1 cellular context compared by ENCODE assay signal in the genomic region with DNA sequence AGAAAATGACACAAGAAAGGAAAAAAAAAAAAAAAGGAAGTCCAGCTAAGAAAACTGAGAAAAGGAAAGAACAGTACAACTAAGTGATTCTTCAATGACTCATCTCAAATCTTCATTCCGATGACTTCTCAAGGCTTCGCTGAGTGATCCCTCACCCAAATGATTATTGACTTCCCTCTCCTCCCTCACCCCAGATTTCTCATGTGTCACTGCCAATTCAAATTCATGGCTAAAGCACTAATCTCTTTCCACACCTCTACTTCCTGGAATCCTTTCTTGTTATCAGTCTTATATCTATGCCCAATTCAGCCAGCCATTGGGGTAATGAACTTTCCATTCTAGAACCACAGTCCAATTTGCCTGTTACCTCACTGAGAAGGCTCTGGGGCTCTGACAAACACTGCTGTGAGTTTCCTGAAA.
TF ChIP-seq lines count a peak whose summit lies in the region.

No MANE protein-coding gene starts in this region.

TF ChIP-seq in K562, 482 proteins besides CTCF, POLR2A, EP300 and RAD21 (continued from another document and continues in another):
- TF ChIP-seq, protein P1, sequence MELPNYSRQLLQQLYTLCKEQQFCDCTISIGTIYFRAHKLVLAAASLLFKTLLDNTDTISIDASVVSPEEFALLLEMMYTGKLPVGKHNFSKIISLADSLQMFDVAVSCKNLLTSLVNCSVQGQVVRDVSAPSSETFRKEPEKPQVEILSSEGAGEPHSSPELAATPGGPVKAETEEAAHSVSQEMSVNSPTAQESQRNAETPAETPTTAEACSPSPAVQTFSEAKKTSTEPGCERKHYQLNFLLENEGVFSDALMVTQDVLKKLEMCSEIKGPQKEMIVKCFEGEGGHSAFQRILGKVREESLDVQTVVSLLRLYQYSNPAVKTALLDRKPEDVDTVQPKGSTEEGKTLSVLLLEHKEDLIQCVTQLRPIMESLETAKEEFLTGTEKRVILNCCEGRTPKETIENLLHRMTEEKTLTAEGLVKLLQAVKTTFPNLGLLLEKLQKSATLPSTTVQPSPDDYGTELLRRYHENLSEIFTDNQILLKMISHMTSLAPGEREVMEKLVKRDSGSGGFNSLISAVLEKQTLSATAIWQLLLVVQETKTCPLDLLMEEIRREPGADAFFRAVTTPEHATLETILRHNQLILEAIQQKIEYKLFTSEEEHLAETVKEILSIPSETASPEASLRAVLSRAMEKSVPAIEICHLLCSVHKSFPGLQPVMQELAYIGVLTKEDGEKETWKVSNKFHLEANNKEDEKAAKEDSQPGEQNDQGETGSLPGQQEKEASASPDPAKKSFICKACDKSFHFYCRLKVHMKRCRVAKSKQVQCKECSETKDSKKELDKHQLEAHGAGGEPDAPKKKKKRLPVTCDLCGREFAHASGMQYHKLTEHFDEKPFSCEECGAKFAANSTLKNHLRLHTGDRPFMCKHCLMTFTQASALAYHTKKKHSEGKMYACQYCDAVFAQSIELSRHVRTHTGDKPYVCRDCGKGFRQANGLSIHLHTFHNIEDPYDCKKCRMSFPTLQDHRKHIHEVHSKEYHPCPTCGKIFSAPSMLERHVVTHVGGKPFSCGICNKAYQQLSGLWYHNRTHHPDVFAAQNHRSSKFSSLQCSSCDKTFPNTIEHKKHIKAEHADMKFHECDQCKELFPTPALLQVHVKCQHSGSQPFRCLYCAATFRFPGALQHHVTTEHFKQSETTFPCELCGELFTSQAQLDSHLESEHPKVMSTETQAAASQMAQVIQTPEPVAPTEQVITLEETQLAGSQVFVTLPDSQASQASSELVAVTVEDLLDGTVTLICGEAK (IDR thresholded peaks at IDR 0.05), result no peak; the same call in 1 of the 2 replicates
- TF ChIP-seq, protein P1 (CRISPR knock-in tag; IDR thresholded peaks at IDR 0.05), result no peak
- TF ChIP-seq ZNF408 (CRISPR knock-in tag; IDR thresholded peaks at IDR 0.05; ENCODE audit: low read depth), result no peak
- no peak for TF ChIP-seq POLR3G (IDR thresholded peaks at IDR 0.05; ENCODE audit: extremely low read depth, insufficient read length, insufficient replicate concordance)
- TF ChIP-seq RNF2 (IDR thresholded peaks at IDR 0.05), result no peak
- no peak for TF ChIP-seq RERE (CRISPR knock-in tag; IDR thresholded peaks at IDR 0.05; ENCODE audit: borderline replicate concordance)
- TF ChIP-seq HNRNPUL1 (IDR thresholded peaks at IDR 0.05; ENCODE audit: low read length), result no peak
- no peak for TF ChIP-seq MBD1 (CRISPR knock-in tag; IDR thresholded peaks at IDR 0.05)
- TF ChIP-seq E2F4 (CRISPR knock-in tag; IDR thresholded peaks at IDR 0.05; ENCODE audit: low read depth), result no peak
- TF ChIP-seq MYC (IDR thresholded peaks at IDR 0.05; ENCODE audit: low read depth, low read length), result 0 out of 2 replicates have a peak, but pooled peaks have one; percentile 32
- TF ChIP-seq MYC (CRISPR knock-in tag; IDR thresholded peaks at IDR 0.05; ENCODE audit: borderline replicate concordance, low read depth), result no peak
- TF ChIP-seq, protein P2, sequence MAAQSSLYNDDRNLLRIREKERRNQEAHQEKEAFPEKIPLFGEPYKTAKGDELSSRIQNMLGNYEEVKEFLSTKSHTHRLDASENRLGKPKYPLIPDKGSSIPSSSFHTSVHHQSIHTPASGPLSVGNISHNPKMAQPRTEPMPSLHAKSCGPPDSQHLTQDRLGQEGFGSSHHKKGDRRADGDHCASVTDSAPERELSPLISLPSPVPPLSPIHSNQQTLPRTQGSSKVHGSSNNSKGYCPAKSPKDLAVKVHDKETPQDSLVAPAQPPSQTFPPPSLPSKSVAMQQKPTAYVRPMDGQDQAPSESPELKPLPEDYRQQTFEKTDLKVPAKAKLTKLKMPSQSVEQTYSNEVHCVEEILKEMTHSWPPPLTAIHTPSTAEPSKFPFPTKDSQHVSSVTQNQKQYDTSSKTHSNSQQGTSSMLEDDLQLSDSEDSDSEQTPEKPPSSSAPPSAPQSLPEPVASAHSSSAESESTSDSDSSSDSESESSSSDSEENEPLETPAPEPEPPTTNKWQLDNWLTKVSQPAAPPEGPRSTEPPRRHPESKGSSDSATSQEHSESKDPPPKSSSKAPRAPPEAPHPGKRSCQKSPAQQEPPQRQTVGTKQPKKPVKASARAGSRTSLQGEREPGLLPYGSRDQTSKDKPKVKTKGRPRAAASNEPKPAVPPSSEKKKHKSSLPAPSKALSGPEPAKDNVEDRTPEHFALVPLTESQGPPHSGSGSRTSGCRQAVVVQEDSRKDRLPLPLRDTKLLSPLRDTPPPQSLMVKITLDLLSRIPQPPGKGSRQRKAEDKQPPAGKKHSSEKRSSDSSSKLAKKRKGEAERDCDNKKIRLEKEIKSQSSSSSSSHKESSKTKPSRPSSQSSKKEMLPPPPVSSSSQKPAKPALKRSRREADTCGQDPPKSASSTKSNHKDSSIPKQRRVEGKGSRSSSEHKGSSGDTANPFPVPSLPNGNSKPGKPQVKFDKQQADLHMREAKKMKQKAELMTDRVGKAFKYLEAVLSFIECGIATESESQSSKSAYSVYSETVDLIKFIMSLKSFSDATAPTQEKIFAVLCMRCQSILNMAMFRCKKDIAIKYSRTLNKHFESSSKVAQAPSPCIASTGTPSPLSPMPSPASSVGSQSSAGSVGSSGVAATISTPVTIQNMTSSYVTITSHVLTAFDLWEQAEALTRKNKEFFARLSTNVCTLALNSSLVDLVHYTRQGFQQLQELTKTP (IDR thresholded peaks at IDR 0.05; ENCODE audit: low read depth in 1 of 2, partially characterized antibody in 2 of 2), result peak in 1 of 2 experiments; percentile 75
- TF ChIP-seq PCBP2 (IDR thresholded peaks at IDR 0.05; ENCODE audit: low read depth, low read length, poor library complexity, severe bottlenecking), result no peak
- TF ChIP-seq ELK3 (CRISPR knock-in tag; IDR thresholded peaks at IDR 0.05), result no peak
- no peak for TF ChIP-seq BRD9 (IDR thresholded peaks at IDR 0.05; ENCODE audit: low read depth, partially characterized antibody)
- TF ChIP-seq TCF3 (CRISPR knock-in tag; IDR thresholded peaks at IDR 0.05), result 0 out of 2 replicates have a peak, but pooled peaks have one; percentile 28
- peak; percentile 32 for TF ChIP-seq CCNT2 (IDR thresholded peaks at IDR 0.05; ENCODE audit: borderline replicate concordance, extremely low read depth, insufficient read length, low read depth, low read length)
- TF ChIP-seq FOXA1 (IDR thresholded peaks at IDR 0.05; ENCODE audit: borderline replicate concordance), result no peak
- TF ChIP-seq YY1 (IDR thresholded peaks at IDR 0.05; ENCODE audit: borderline replicate concordance in 1 of 3, control insufficient read depth in 1 of 3, extremely low read depth in 1 of 3, insufficient read depth in 3 of 3, insufficient read length in 1 of 3, insufficient replicate concordance in 2 of 3, low read depth in 1 of 3, low read length in 2 of 3), result no peak
- no peak for TF ChIP-seq JUNB (CRISPR knock-in tag; conservative IDR thresholded peaks at IDR 0.05)
- TF ChIP-seq ZNF695 (CRISPR knock-in tag; IDR thresholded peaks at IDR 0.05), result no peak
- TF ChIP-seq MEIS2 (IDR thresholded peaks at IDR 0.05; ENCODE audit: partially characterized antibody), result peak; percentile 94
- peak; percentile 79 for TF ChIP-seq SMARCA4 (IDR thresholded peaks at IDR 0.05)
- TF ChIP-seq TEAD2 (tag; IDR thresholded peaks at IDR 0.05), result no peak
- no peak for TF ChIP-seq ZNF444 (CRISPR knock-in tag; IDR thresholded peaks at IDR 0.05)
- TF ChIP-seq CTBP1 (IDR thresholded peaks at IDR 0.05; ENCODE audit: borderline replicate concordance), result 0 out of 2 replicates have a peak, but pooled peaks have one; percentile 13
- TF ChIP-seq JUN (IDR thresholded peaks at IDR 0.05; ENCODE audit: borderline replicate concordance, low read depth, low read length), result peak; percentile 89
- no peak for TF ChIP-seq JUN (CRISPR knock-in tag; IDR thresholded peaks at IDR 0.05; ENCODE audit: borderline replicate concordance)
